Comparison of ENCODE assay signal across 23 cellular contexts in the genomic region with DNA sequence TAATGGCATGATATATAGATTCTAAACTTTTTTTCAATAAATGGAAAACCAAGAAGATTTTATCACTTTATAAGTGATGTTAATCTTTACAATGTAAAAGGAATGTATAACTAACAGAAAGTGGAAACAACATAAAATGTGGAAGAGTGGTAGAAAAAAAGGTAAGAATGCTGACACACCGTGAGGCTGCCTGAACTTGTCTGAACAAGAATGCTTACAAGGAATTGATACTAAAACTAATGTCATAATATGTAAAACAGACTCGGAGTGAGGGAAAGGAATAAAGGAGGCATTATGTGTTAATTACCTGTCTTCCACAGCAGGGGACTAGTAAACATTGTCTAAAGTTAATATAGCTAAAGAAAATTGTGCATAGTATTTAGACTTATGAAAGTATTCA.
"Had no signal": no experiment of that assay in that cellular context is flagged by ENCODE, and none has a peak within 500 bp of the region (broad histone marks: within the 10 kb centered on the region; RNA-seq: fewer than 3 reads in every experiment).

No MANE protein-coding gene starts in this region.

- H3K4me3 ChIP-seq: colonic mucosa, neural progenitor cell, spleen, tibial nerve had no signal

- FAIRE-seq: endometrium had no signal

- H2AFZ ChIP-seq: neural progenitor cell had no signal

- H3K4me1 ChIP-seq: colonic mucosa, neural progenitor cell, spleen, tibial nerve had no signal

- H3K27me3 ChIP-seq: colonic mucosa, neural progenitor cell, spleen, tibial nerve had no signal

- H3K9ac ChIP-seq: neural progenitor cell had no signal

- DNase-seq: activated CD4-positive, alpha-beta T cell treated with anti-CD3 and anti-CD28 coated beads for 48 hours; activated CD4-positive, alpha-beta T cell treated with anti-CD3 and anti-CD28 coated beads, Interleukin-2, amount 50 U/mL, for 48 hours; activated CD8-positive, alpha-beta memory T cell treated with anti-CD3 and anti-CD28 coated beads for 24 hours; activated effector memory CD4-positive, alpha-beta T cell treated with anti-CD3 and anti-CD28 coated beads, Interleukin-2, amount 50 U/mL, for 16 hours; activated naive CD4-positive, alpha-beta T cell treated with anti-CD3 and anti-CD28 coated beads for 36 hours; activated naive CD8-positive, alpha-beta T cell treated with anti-CD3 and anti-CD28 coated beads, Interleukin-2, amount 10 ng/mL, durations not matched to agents 7 days and 5 days; colonic mucosa; effector CD8-positive, alpha-beta T cell; erythroblast; head of caudate nucleus; hippocampal formation; kidney; naive thymus-derived CD8-positive, alpha-beta T cell; occipital lobe; right cardiac atrium; spleen; stimulated activated naive CD4-positive, alpha-beta T cell treated with Interleukin-2 at 50 U/mL for 16 hours; T1000; WERI-Rb-1 had no signal

- H3K27ac ChIP-seq: colonic mucosa, neural progenitor cell, spleen, tibial nerve, WERI-Rb-1 had no signal

- H3K36me3 ChIP-seq: colonic mucosa, neural progenitor cell, spleen, tibial nerve, WERI-Rb-1 had no signal

- H3K9me3 ChIP-seq: colonic mucosa, spleen, tibial nerve had no signal

- H3K4me2 ChIP-seq: neural progenitor cell had no signal

- ATAC-seq: activated CD4-positive, CD25-positive, alpha-beta regulatory T cell treated with anti-CD3 and anti-CD28 coated beads, Interleukin-2, amount 50 U/mL, for 24 hours; naive thymus-derived CD8-positive, alpha-beta T cell; right cardiac atrium had no signal
